8 cellular contexts compared by ENCODE assay signal in the genomic region with DNA sequence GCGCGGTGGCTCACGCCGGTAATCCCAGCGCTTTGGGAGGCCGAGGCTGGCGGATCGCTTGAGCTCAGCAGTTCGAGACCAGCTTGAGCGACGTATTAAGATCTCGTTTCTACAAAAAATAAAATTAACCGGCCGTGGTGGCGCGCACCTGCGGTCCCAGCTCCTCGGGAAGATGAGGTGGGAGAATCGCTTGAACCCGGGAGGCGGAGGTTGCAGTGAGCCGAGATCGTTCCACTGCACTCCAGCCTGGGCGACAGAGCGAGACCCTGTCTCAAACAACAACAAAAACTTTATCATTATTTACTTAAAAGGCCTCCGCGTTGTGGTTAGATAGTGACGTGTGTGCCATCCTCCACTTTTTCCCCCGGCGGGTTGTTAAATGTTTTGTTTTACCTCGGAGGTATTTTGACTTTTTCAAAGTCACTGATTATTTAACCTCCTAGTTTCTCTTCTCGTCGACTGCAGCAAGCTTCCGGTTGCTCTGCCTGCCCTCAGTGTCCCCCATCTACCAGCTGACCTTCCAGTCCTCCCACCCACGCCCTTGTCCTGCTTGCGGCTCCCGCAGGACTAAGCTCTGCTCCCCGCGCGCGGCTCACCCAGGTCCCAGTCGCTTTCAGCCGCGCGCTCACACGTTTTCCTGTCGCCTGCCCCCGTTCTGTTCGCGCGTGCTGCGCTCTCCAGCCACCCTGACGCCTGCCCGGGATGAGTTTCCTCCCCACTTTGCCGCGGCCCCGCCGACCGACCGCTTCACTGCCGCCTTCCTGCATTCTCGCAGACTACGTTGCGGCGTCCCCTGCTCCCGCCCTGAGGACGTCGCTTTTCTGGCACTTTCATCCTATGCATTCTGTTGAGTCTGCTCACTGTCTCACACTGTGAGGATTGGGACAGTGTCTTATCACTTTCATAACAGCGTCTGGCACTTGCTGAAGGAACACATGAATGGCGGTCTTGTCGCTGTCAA. TPM values are rescaled to one million over a fixed set of nuclear protein-coding genes. Genes with fewer than 3 reads are reported as not detected.
DNase-seq lines count a peak whose midpoint lies in the region; ATAC-seq and TF ChIP-seq lines count a peak whose summit lies in the region.

No MANE protein-coding gene starts in this region.

- peaks cover 10% of the 10 kb centered on the region for H3K36me3 Mint-ChIP-seq in activated T-helper 1 cell treated with anti-CD3 and anti-CD28 coated beads, Interleukin-12 subunit alpha, Interleukin-12 subunit beta, Interleukin-2, Interleukin-4 antibody, amounts not matched to agents 30 ng/mL and 10 ng/mL and 1 ng/mL, durations not matched to agents 14 hours and 24 hours and 36 hours (ENCODE audit: low read depth)
- peaks cover 8% of the 10 kb centered on the region for H3K36me3 Mint-ChIP-seq in natural killer cell treated with Interleukin-12 subunit alpha and Interleukin-12 subunit beta and Interleukin-15 and Interleukin-18, amount 100 ng/mL, for 72 hours

- no peak for TF ChIP-seq RAD21 in Ishikawa (IDR thresholded peaks at IDR 0.05; ENCODE audit: low read depth)

- H3K27me3 Mint-ChIP-seq in activated T-helper 1 cell treated with anti-CD3 and anti-CD28 coated beads, Interleukin-12 subunit alpha, Interleukin-12 subunit beta, Interleukin-2, Interleukin-4 antibody, amounts not matched to agents 30 ng/mL and 10 ng/mL and 1 ng/mL, durations not matched to agents 14 hours and 24 hours and 36 hours (ENCODE audit: insufficient read depth): peaks cover 3% of the 10 kb centered on the region
- H3K27me3 Mint-ChIP-seq in natural killer cell treated with Interleukin-12 subunit alpha and Interleukin-12 subunit beta and Interleukin-15 and Interleukin-18, amount 100 ng/mL, for 72 hours: no peaks in the 10 kb centered on the region

- peaks cover 38% of the 10 kb centered on the region for H3K4me1 Mint-ChIP-seq in activated T-helper 1 cell treated with anti-CD3 and anti-CD28 coated beads, Interleukin-12 subunit alpha, Interleukin-12 subunit beta, Interleukin-2, Interleukin-4 antibody, amounts not matched to agents 30 ng/mL and 10 ng/mL and 1 ng/mL, durations not matched to agents 14 hours and 24 hours and 36 hours (ENCODE audit: low read depth)
- peaks cover 25 to 38% of the 10 kb centered on the region in 2 donors for H3K4me1 Mint-ChIP-seq in natural killer cell treated with Interleukin-12 subunit alpha and Interleukin-12 subunit beta and Interleukin-15 and Interleukin-18, amount 100 ng/mL, for 72 hours (ENCODE audit: low read depth in 2 of 2)

- DNase-seq in COLO829 (ENCODE audit: low spot score) (peak; percentile 55), GM20000 (ENCODE audit: low spot score) (peak; percentile 71), RKO (ENCODE audit: low spot score) (peak; percentile 88), fibroblast of mammary gland (ENCODE audit: low read depth) (peak; percentile 60)
- peak; percentile 63 for DNase-seq in activated T-helper 1 cell treated with anti-CD3 and anti-CD28 coated beads, Interleukin-12 subunit alpha, Interleukin-12 subunit beta, Interleukin-2, Interleukin-4 antibody, amounts not matched to agents 30 ng/mL and 10 ng/mL and 1 ng/mL, durations not matched to agents 14 hours and 24 hours and 36 hours (ENCODE audit: low spot score)
- peak; percentile 81 for DNase-seq in natural killer cell treated with Interleukin-12 subunit alpha and Interleukin-12 subunit beta and Interleukin-15 and Interleukin-18, amount 100 ng/mL, for 72 hours (ENCODE audit: low spot score)
- DNase-seq in stimulated activated naive CD8-positive, alpha-beta T cell treated with anti-CD3 and anti-CD28 coated beads, Interleukin-15, Interleukin-2, amounts not matched to agents 100 U/mL and 50 U/mL, for 24 hours: peak; percentile 79

- peak overlapping the region; percentile 98 for H3K27ac Mint-ChIP-seq in activated T-helper 1 cell treated with anti-CD3 and anti-CD28 coated beads, Interleukin-12 subunit alpha, Interleukin-12 subunit beta, Interleukin-2, Interleukin-4 antibody, amounts not matched to agents 30 ng/mL and 10 ng/mL and 1 ng/mL, durations not matched to agents 14 hours and 24 hours and 36 hours
- H3K27ac Mint-ChIP-seq in natural killer cell treated with Interleukin-12 subunit alpha and Interleukin-12 subunit beta and Interleukin-15 and Interleukin-18, amount 100 ng/mL, for 72 hours: peak overlapping the region; percentile 98 to 99

- no peak for TF ChIP-seq CTCF in GM20000 (IDR thresholded peaks at IDR 0.05; ENCODE audit: extremely low read depth, missing control alignments)
- TF ChIP-seq CTCF in fibroblast of mammary gland (conservative IDR thresholded peaks at IDR 0.05; ENCODE audit: control insufficient read depth, insufficient read depth, low read depth, low read length): no peak

- peak overlapping the region; percentile 75 for H3K4me3 ChIP-seq in fibroblast of mammary gland (ENCODE audit: control insufficient read depth, low read depth, low read length)

- H3K9me3 Mint-ChIP-seq in activated T-helper 1 cell treated with anti-CD3 and anti-CD28 coated beads, Interleukin-12 subunit alpha, Interleukin-12 subunit beta, Interleukin-2, Interleukin-4 antibody, amounts not matched to agents 30 ng/mL and 10 ng/mL and 1 ng/mL, durations not matched to agents 14 hours and 24 hours and 36 hours: no peaks in the 10 kb centered on the region
- no peaks in the 10 kb centered on the region for H3K9me3 Mint-ChIP-seq in natural killer cell treated with Interleukin-12 subunit alpha and Interleukin-12 subunit beta and Interleukin-15 and Interleukin-18, amount 100 ng/mL, for 72 hours

- H3K4me3 Mint-ChIP-seq in activated T-helper 1 cell treated with anti-CD3 and anti-CD28 coated beads, Interleukin-12 subunit alpha, Interleukin-12 subunit beta, Interleukin-2, Interleukin-4 antibody, amounts not matched to agents 30 ng/mL and 10 ng/mL and 1 ng/mL, durations not matched to agents 14 hours and 24 hours and 36 hours: peak overlapping the region; percentile 95
- peak overlapping the region; percentile 94 for H3K4me3 Mint-ChIP-seq in natural killer cell treated with Interleukin-12 subunit alpha and Interleukin-12 subunit beta and Interleukin-15 and Interleukin-18, amount 100 ng/mL, for 72 hours

- intact Hi-C loops in activated T-helper 1 cell treated with anti-CD3 and anti-CD28 coated beads, Interleukin-12 subunit alpha, Interleukin-12 subunit beta, Interleukin-2, Interleukin-4 antibody, amounts not matched to agents 30 ng/mL and 10 ng/mL and 1 ng/mL, durations not matched to agents 14 hours and 24 hours and 36 hours (cut with micrococcal nuclease): loop anchor here (2.0 to 10.0 kb wide), 13 partner anchors 133 to 1893 kb away; partner anchors contain the start of genes AMIGO2, ANO6, PCED1B and RPAP3

- no peak for TF ChIP-seq EP300 in Ishikawa (IDR thresholded peaks at IDR 0.05; ENCODE audit: borderline replicate concordance)

- ATAC-seq in natural killer cell treated with Interleukin-12 subunit alpha and Interleukin-12 subunit beta and Interleukin-15 and Interleukin-18, amount 100 ng/mL, for 72 hours: peak; percentile 8 to 12
- peak; percentile 15 for ATAC-seq in stimulated activated naive CD8-positive, alpha-beta T cell treated with anti-CD3 and anti-CD28 coated beads, Interleukin-15, Interleukin-2, amounts not matched to agents 100 U/mL and 50 U/mL, for 24 hours

TF ChIP-seq in Ishikawa, 13 proteins besides CTCF, POLR2A, EP300 and RAD21 (continues in another document):
- TF ChIP-seq USF1 (IDR thresholded peaks at IDR 0.05) (peak; percentile 45), TEAD4 (IDR thresholded peaks at IDR 0.05) (no peak; the same call in 1 of the 2 replicates), YY1 (IDR thresholded peaks at IDR 0.05; ENCODE audit: low read depth) (no peak), CEBPB (IDR thresholded peaks at IDR 0.05) (no peak), TAF1 (IDR thresholded peaks at IDR 0.05; ENCODE audit: low read depth) (peak; percentile 72), ZBTB7A (IDR thresholded peaks at IDR 0.05; ENCODE audit: low read depth) (no peak), CREB1 (IDR thresholded peaks at IDR 0.05; ENCODE audit: low read depth) (no peak), REST (IDR thresholded peaks at IDR 0.05; ENCODE audit: low read depth) (no peak), FOXM1 (IDR thresholded peaks at IDR 0.05; ENCODE audit: borderline replicate concordance, low read depth) (no peak)

RNA-seq across cellular contexts. Expression of gene SCAF11, which starts 1.2 kb away (rescaled TPM):
- 125 and 131 TPM in 2 replicates for total RNA-seq in activated T-helper 1 cell treated with anti-CD3 and anti-CD28 coated beads, Interleukin-12 subunit alpha, Interleukin-12 subunit beta, Interleukin-2, Interleukin-4 antibody, amounts not matched to agents 30 ng/mL and 10 ng/mL and 1 ng/mL, durations not matched to agents 14 hours and 24 hours and 36 hours
- total RNA-seq in natural killer cell treated with Interleukin-12 subunit alpha and Interleukin-12 subunit beta and Interleukin-15 and Interleukin-18, amount 100 ng/mL, for 72 hours: 100 to 1,000 TPM; 106 to 117 TPM

Comparison
In these comparisons a context has a peak if more than half of its experiments do, and no peak if none do; other contexts are left out.
1. Peak in every context shown above with its lines: DNase-seq, ATAC-seq and H3K4me3 ChIP-seq.